Comparison of ENCODE assay signal across 13 cellular contexts in the genomic region with DNA sequence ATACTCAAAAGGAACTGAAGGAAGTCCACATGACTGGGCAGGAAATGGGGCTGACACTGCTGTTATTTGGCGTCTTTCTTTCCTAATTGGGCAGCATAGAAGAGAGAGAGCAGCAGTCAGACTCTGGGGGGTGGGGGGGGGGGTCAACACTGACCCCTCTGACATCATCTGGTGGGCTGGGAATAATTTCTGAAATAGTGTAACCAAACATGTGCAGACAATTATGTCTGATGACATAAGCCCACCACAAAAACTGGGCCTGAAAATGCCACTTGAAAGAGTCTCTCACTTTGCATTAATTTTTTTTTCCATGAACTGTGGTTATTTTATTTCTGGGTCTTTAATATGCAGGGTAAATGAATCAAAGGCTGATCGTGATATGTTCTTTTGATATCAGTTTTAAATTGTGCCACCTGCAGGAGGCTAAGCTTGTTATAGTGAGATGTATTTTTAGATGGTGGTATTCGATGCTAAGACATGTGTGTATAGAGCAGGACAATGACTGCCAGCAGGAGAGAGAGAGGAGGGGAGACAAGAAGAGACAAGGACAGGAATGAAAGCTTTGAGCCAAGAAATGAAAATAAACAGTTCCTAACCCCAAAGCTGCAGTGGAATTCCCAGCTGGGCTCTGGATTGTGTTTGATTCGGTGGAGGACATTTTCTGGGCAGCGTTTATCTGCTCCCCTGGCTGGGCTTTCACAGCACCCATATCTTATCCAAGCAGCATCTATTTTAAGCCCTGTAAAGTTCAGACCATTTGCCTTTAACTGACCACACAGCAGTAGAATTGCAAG.
DNase-seq lines count a peak whose midpoint lies in the region; ATAC-seq and TF ChIP-seq lines count a peak whose summit lies in the region.
"Had no signal": no experiment of that assay in that cellular context is flagged by ENCODE, and none has a peak within 500 bp of the region (broad histone marks: within the 10 kb centered on the region; RNA-seq: fewer than 3 reads in every experiment).

No MANE protein-coding gene starts in this region.

- peaks cover 10% of the 10 kb centered on the region for H3K4me1 Mint-ChIP-seq in HFFc6 (ENCODE audit: low read depth)
- no peaks in the 10 kb centered on the region for H3K4me1 Mint-ChIP-seq in CD8-positive, alpha-beta memory T cell
- H3K4me1 Mint-ChIP-seq: activated naive CD8-positive, alpha-beta T cell treated with anti-CD3 and anti-CD28 coated beads, Interleukin-2, amount 10 ng/mL, durations not matched to agents 7 days and 5 days had no signal

- no peaks in the 10 kb centered on the region for H3K9me3 ChIP-seq in lower lobe of right lung
- H3K9me3 ChIP-seq in thoracic aorta = no peaks in the 10 kb centered on the region
- H3K9me3 ChIP-seq in CD8-positive, alpha-beta memory T cell (ENCODE audit: low read length) = no peaks in the 10 kb centered on the region
- H3K9me3 ChIP-seq: Caco-2 had no signal

- DNase-seq in HFFc6 (peak; percentile 3), dedifferentiated amniotic fluid mesenchymal stem cell (ENCODE audit: extremely low spot score) (peak; percentile 36), lower lobe of right lung (no peak), thoracic aorta (ENCODE audit: low spot score) (no peak), UCSD-AML1 (lab: John Stamatoyannopoulos, UW; ENCODE audit: unreplicated experiment) (no peak)
- no peak for DNase-seq in CD8-positive, alpha-beta memory T cell
- DNase-seq: activated naive CD8-positive, alpha-beta T cell treated with anti-CD3 and anti-CD28 coated beads, Interleukin-2, amount 10 ng/mL, durations not matched to agents 7 days and 5 days; Caco-2; NCI-H446 treated with DMSO at 0.1 percent for 48 hours; stimulated activated naive CD8-positive, alpha-beta T cell treated with anti-CD3 and anti-CD28 coated beads, Interleukin-15, Interleukin-2, amounts not matched to agents 100 U/mL and 50 U/mL, for 24 hours had no signal

- TF ChIP-seq CTCF in HFFc6 (IDR thresholded peaks at IDR 0.05) (no peak), lower lobe of right lung (IDR thresholded peaks at IDR 0.05) (no peak), thoracic aorta (IDR thresholded peaks at IDR 0.05) (no peak)

- H3K4me3 ChIP-seq in lower lobe of right lung (no peak overlapping the region), thoracic aorta (peak overlapping the region; percentile 40)
- no peak overlapping the region for H3K4me3 ChIP-seq in CD8-positive, alpha-beta memory T cell (ENCODE audit: low read length)

- H3K27me3 ChIP-seq in lower lobe of right lung (ENCODE audit: low read depth) = no peaks in the 10 kb centered on the region
- H3K27me3 ChIP-seq in thoracic aorta (replicated peaks; ENCODE audit: insufficient read depth) = no peaks in the 10 kb centered on the region
- no peaks in the 10 kb centered on the region for H3K27me3 ChIP-seq in CD8-positive, alpha-beta memory T cell (ENCODE audit: insufficient read depth, low read length, poor library complexity, severe bottlenecking)

- H3K36me3 ChIP-seq in lower lobe of right lung (peaks cover 20% of the 10 kb centered on the region), thoracic aorta (no peaks in the 10 kb centered on the region)
- no peaks in the 10 kb centered on the region for H3K36me3 ChIP-seq in CD8-positive, alpha-beta memory T cell (ENCODE audit: insufficient read depth, low read length)

- H3K27ac Mint-ChIP-seq in HFFc6 = no peak overlapping the region
- H3K27ac Mint-ChIP-seq in CD8-positive, alpha-beta memory T cell = no peak overlapping the region
- H3K27ac Mint-ChIP-seq: activated naive CD8-positive, alpha-beta T cell treated with anti-CD3 and anti-CD28 coated beads, Interleukin-2, amount 10 ng/mL, durations not matched to agents 7 days and 5 days had no signal

- no peaks in the 10 kb centered on the region; the same call in 1 of the 2 replicates for H3K27me3 Mint-ChIP-seq in HFFc6 (ENCODE audit: insufficient read depth)
- no peaks in the 10 kb centered on the region for H3K27me3 Mint-ChIP-seq in CD8-positive, alpha-beta memory T cell
- H3K27me3 Mint-ChIP-seq: activated naive CD8-positive, alpha-beta T cell treated with anti-CD3 and anti-CD28 coated beads, Interleukin-2, amount 10 ng/mL, durations not matched to agents 7 days and 5 days had no signal

- peaks cover 7% of the 10 kb centered on the region; the same call in 1 of the 2 replicates for H3K36me3 Mint-ChIP-seq in HFFc6 (ENCODE audit: low read depth)
- H3K36me3 Mint-ChIP-seq in CD8-positive, alpha-beta memory T cell = no peaks in the 10 kb centered on the region
- H3K36me3 Mint-ChIP-seq: activated naive CD8-positive, alpha-beta T cell treated with anti-CD3 and anti-CD28 coated beads, Interleukin-2, amount 10 ng/mL, durations not matched to agents 7 days and 5 days had no signal

- H3K4me3 Mint-ChIP-seq in HFFc6 = no peak overlapping the region
- H3K4me3 Mint-ChIP-seq in CD8-positive, alpha-beta memory T cell = no peak overlapping the region
- H3K4me3 Mint-ChIP-seq: activated naive CD8-positive, alpha-beta T cell treated with anti-CD3 and anti-CD28 coated beads, Interleukin-2, amount 10 ng/mL, durations not matched to agents 7 days and 5 days had no signal

- POLR2A ChIA-PET in CD8-positive, alpha-beta memory T cell (lab: Charles Lee) = no interaction called here

- intact Hi-C loops in lower lobe of right lung (cut with DNase I) = no loop called here

- H3K27ac ChIP-seq in lower lobe of right lung (peak overlapping the region; percentile 1), thoracic aorta (peak overlapping the region; percentile 40 to 44)
- H3K27ac ChIP-seq in CD8-positive, alpha-beta memory T cell (ENCODE audit: low read depth, low read length) = no peak overlapping the region
- H3K27ac ChIP-seq: parathyroid adenoma had no signal

- ATAC-seq in lower lobe of right lung = peak; percentile 26 to 70
- no peak for ATAC-seq in thoracic aorta (ENCODE audit: insufficient number of reproducible peaks, low FRiP score, low read depth)
- ATAC-seq in HG02884 (IDR thresholded peaks at IDR 0.05; ENCODE audit: unreplicated experiment) = no peak
- no peak for ATAC-seq in GM21737 (IDR thresholded peaks at IDR 0.05; ENCODE audit: unreplicated experiment)
- ATAC-seq: stimulated activated naive CD8-positive, alpha-beta T cell treated with anti-CD3 and anti-CD28 coated beads, Interleukin-15, Interleukin-2, amounts not matched to agents 100 U/mL and 50 U/mL, for 24 hours had no signal

- CTCF ChIA-PET in CD8-positive, alpha-beta memory T cell (lab: Charles Lee) = no interaction called here

- H3K4me1 ChIP-seq in lower lobe of right lung = no peaks in the 10 kb centered on the region
- peaks cover 9 to 27% of the 10 kb centered on the region in 2 donors for H3K4me1 ChIP-seq in thoracic aorta (ENCODE audit: control insufficient read depth in 1 of 2, low read depth in 2 of 2)
- H3K4me1 ChIP-seq in CD8-positive, alpha-beta memory T cell (ENCODE audit: insufficient read depth, low read length) = no peaks in the 10 kb centered on the region
- H3K4me1 ChIP-seq: Caco-2 had no signal

- no peaks in the 10 kb centered on the region for H3K9me3 Mint-ChIP-seq in HFFc6
- H3K9me3 Mint-ChIP-seq in CD8-positive, alpha-beta memory T cell = peaks cover 0 to 4% (median 0%) of the 10 kb centered on the region in 5 donors
- H3K9me3 Mint-ChIP-seq: activated naive CD8-positive, alpha-beta T cell treated with anti-CD3 and anti-CD28 coated beads, Interleukin-2, amount 10 ng/mL, durations not matched to agents 7 days and 5 days had no signal

Comparison
In these comparisons a context has a peak if more than half of its experiments do, and no peak if none do; other contexts are left out.
1. DNase-seq: peak in HFFc6 (single experiment) and dedifferentiated amniotic fluid mesenchymal stem cell (single experiment); none in lower lobe of right lung (single experiment), thoracic aorta (single experiment), CD8-positive, alpha-beta memory T cell (0 of 5) and UCSD-AML1 (single experiment).
2. ATAC-seq: peak in lower lobe of right lung (2 of 2); none in thoracic aorta (single experiment), HG02884 (single experiment) and GM21737 (single experiment).